23 cellular contexts compared by ENCODE assay signal in genomic region chr10:84108797-84109196, GRCh38.
"Had no signal": no experiment of that assay in that cellular context is flagged by ENCODE, and none has a peak within 500 bp of the region (broad histone marks: within the 10 kb centered on the region; RNA-seq: fewer than 3 reads in every experiment).

No MANE protein-coding gene starts in this region.

- H3K36me3 ChIP-seq: SJSA1 had no signal

- H3K27me3 Mint-ChIP-seq: IgD-negative memory B cell had no signal

- H3K4me3 Mint-ChIP-seq: IgD-negative memory B cell had no signal

- H3K4me2 ChIP-seq: KMS-11, SK-N-SH had no signal

- H3K9me3 Mint-ChIP-seq: IgD-negative memory B cell had no signal

- H3K9me3 ChIP-seq: SJSA1, SK-N-SH had no signal

- H3K27me3 ChIP-seq: SJSA1 had no signal

- H3K4me1 ChIP-seq: SJSA1 had no signal

- DNase-seq: Kasumi-1, MM.1S, NCI-H1092 treated with DMSO at 0.1 percent for 48 hours, NCI-H1436, NCI-H1694, NCI-H187 treated with DMSO at 0.1 percent for 48 hours, NCI-H2081 treated with DMSO at 0.1 percent for 48 hours, NCI-H2171, NCI-H226, NCI-H446, NCI-H510A, NCI-H524 treated with DMSO at 0.1 percent for 48 hours, NCI-H69, NCI-H774, Right ventricle myocardium superior, RPMI8226, SIG-M5, SK-N-SH, SW 1271 had no signal

- H3K27ac Mint-ChIP-seq: IgD-negative memory B cell had no signal

- H3K27ac ChIP-seq: KMS-11, SJSA1 had no signal

- H3K36me3 Mint-ChIP-seq: IgD-negative memory B cell had no signal

- ATAC-seq: K562 had no signal

- H3K4me1 Mint-ChIP-seq: IgD-negative memory B cell had no signal

- H3K4me3 ChIP-seq: K562, SJSA1 had no signal

- H3K9ac ChIP-seq: KMS-11, SK-N-SH had no signal
